In genomic region chr14:75259510-75259855, GRCh38 we compare ENCODE assay signal across 8 cellular contexts. TPM values are rescaled to one million over a fixed set of nuclear protein-coding genes. Genes with fewer than 3 reads are reported as not detected.
DNase-seq lines count a peak whose midpoint lies in the region; ATAC-seq, FAIRE-seq and TF ChIP-seq lines count a peak whose summit lies in the region.

No MANE protein-coding gene starts in this region.

- no peak for ATAC-seq in stimulated activated naive CD8-positive, alpha-beta T cell treated with anti-CD3 and anti-CD28 coated beads, Interleukin-15, Interleukin-2, amounts not matched to agents 100 U/mL and 50 U/mL, for 24 hours
- ATAC-seq in HG02973 (IDR thresholded peaks at IDR 0.05; ENCODE audit: unreplicated experiment) (no peak), HG03097 (IDR thresholded peaks at IDR 0.05; ENCODE audit: low FRiP score, unreplicated experiment) (no peak)

- H3K27me3 ChIP-seq in SJSA1 (replicated peaks) (no peaks in the 10 kb centered on the region), neural progenitor cell (peaks cover 8% of the 10 kb centered on the region)

- H3K4me3 ChIP-seq in SJSA1 (peak overlapping the region; percentile 40), neural progenitor cell (peak overlapping the region; percentile 28)

- peak overlapping the region; percentile 58 for H3K4me2 ChIP-seq in neural progenitor cell

- H3K4me1 Mint-ChIP-seq in stimulated activated naive CD8-positive, alpha-beta T cell treated with anti-CD3 and anti-CD28 coated beads, Interleukin-15, Interleukin-2, amounts not matched to agents 100 ng/mL and 50 ng/mL, for 24 hours (ENCODE audit: low read depth): peaks cover 38% of the 10 kb centered on the region
- peaks cover 34% of the 10 kb centered on the region for H3K4me1 Mint-ChIP-seq in neural progenitor cell

- no peaks in the 10 kb centered on the region for H3K9me3 Mint-ChIP-seq in stimulated activated naive CD8-positive, alpha-beta T cell treated with anti-CD3 and anti-CD28 coated beads, Interleukin-15, Interleukin-2, amounts not matched to agents 100 ng/mL and 50 ng/mL, for 24 hours
- H3K9me3 Mint-ChIP-seq in neural progenitor cell: no peaks in the 10 kb centered on the region

- peak overlapping the region; percentile 97 for H3K27ac Mint-ChIP-seq in stimulated activated naive CD8-positive, alpha-beta T cell treated with anti-CD3 and anti-CD28 coated beads, Interleukin-15, Interleukin-2, amounts not matched to agents 100 ng/mL and 50 ng/mL, for 24 hours
- peak overlapping the region; percentile 100 for H3K27ac Mint-ChIP-seq in neural progenitor cell

- H3K36me3 ChIP-seq in SJSA1: no peaks in the 10 kb centered on the region
- H3K36me3 ChIP-seq in neural progenitor cell: no peaks in the 10 kb centered on the region

- H3K79me2 ChIP-seq in neural progenitor cell (ENCODE audit: low read depth): no peaks in the 10 kb centered on the region

- H3K9me3 ChIP-seq in SJSA1 (replicated peaks): no peaks in the 10 kb centered on the region
- H3K9me3 ChIP-seq in neural progenitor cell (ENCODE audit: low read depth): no peaks in the 10 kb centered on the region

- no peak overlapping the region for H3K9ac ChIP-seq in neural progenitor cell

- H3K27me3 Mint-ChIP-seq in stimulated activated naive CD8-positive, alpha-beta T cell treated with anti-CD3 and anti-CD28 coated beads, Interleukin-15, Interleukin-2, amounts not matched to agents 100 ng/mL and 50 ng/mL, for 24 hours: peaks cover 6% of the 10 kb centered on the region
- peaks cover 8% of the 10 kb centered on the region for H3K27me3 Mint-ChIP-seq in neural progenitor cell (ENCODE audit: insufficient read depth, low read depth)

- H3K4me3 Mint-ChIP-seq in stimulated activated naive CD8-positive, alpha-beta T cell treated with anti-CD3 and anti-CD28 coated beads, Interleukin-15, Interleukin-2, amounts not matched to agents 100 ng/mL and 50 ng/mL, for 24 hours: peak overlapping the region; percentile 85
- H3K4me3 Mint-ChIP-seq in neural progenitor cell: peak overlapping the region; percentile 81

- TF ChIP-seq CTCF in neural progenitor cell (IDR thresholded peaks at IDR 0.05): no peak

- peak overlapping the region; percentile 37 for H2AFZ ChIP-seq in neural progenitor cell (replicated peaks)

- H3F3A ChIP-seq in neural progenitor cell (ENCODE audit: low read depth): peaks cover 8% of the 10 kb centered on the region

- H3K4me1 ChIP-seq in SJSA1 (replicated peaks): peaks cover 16% of the 10 kb centered on the region
- H3K4me1 ChIP-seq in neural progenitor cell: peaks cover 5% of the 10 kb centered on the region

- H3K27ac ChIP-seq in SJSA1 (peak overlapping the region; percentile 97), neural progenitor cell (peak overlapping the region; percentile 7)

- H4K20me1 ChIP-seq in neural progenitor cell (ENCODE audit: low read depth): no peaks in the 10 kb centered on the region

- no peak for DNase-seq in stimulated activated naive CD8-positive, alpha-beta T cell treated with anti-CD3 and anti-CD28 coated beads, Interleukin-15, Interleukin-2, amounts not matched to agents 100 U/mL and 50 U/mL, for 24 hours
- DNase-seq in SJSA1 (ENCODE audit: low read depth in 1 of 2, low spot score in 2 of 2) (peak in 1 of 2 experiments; percentile 42), erythroblast (lab: John Stamatoyannopoulos, UW) (peak in 1 of 2 experiments; percentile 78), neural progenitor cell (ENCODE audit: low spot score) (no peak), frontal cortex (ENCODE audit: low spot score in 2 of 2) (no peak)

- TF ChIP-seq POLR2A in erythroblast (IDR thresholded peaks at IDR 0.05; ENCODE audit: low read length): peak; percentile 60

- FAIRE-seq in frontal cortex (lab: Jason Lieb, UNC): no peak

- H3K36me3 Mint-ChIP-seq in stimulated activated naive CD8-positive, alpha-beta T cell treated with anti-CD3 and anti-CD28 coated beads, Interleukin-15, Interleukin-2, amounts not matched to agents 100 ng/mL and 50 ng/mL, for 24 hours (ENCODE audit: low read depth): no peaks in the 10 kb centered on the region
- peaks cover 1% of the 10 kb centered on the region for H3K36me3 Mint-ChIP-seq in neural progenitor cell

RNA-seq across cellular contexts. Expression of gene FOS, which starts 19.1 kb away (rescaled TPM):
- total RNA-seq in SJSA1 (2014; rRNA removed; shearing (Covaris generic)): 6.6 and 7.9 TPM in 2 replicates
- total RNA-seq in neural progenitor cell (ENCODE audit: low replicate concordance) (32.9 and 98.6 TPM in 2 replicates), frontal cortex (15.1 TPM)
